In genomic region chr1:156980551-156980950, GRCh38 we compare ENCODE assay signal across 6 cellular contexts.
"Had no signal": no experiment of that assay in that cellular context is flagged by ENCODE, and none has a peak within 500 bp of the region (broad histone marks: within the 10 kb centered on the region; RNA-seq: fewer than 3 reads in every experiment).

No MANE protein-coding gene starts in this region.

- ATAC-seq: K562 had no signal

- DNase-seq: GM23248, GOT3, H7, HCEC 1CT, IMR-90 had no signal

- H3K9ac ChIP-seq: GM23248 had no signal

- H2AFZ ChIP-seq: GM23248 had no signal

- H3K27ac ChIP-seq: GM23248 had no signal

- H3K4me3 ChIP-seq: GM23248, K562 had no signal
